Comparison of ENCODE assay signal across 27 cellular contexts in the genomic region with DNA sequence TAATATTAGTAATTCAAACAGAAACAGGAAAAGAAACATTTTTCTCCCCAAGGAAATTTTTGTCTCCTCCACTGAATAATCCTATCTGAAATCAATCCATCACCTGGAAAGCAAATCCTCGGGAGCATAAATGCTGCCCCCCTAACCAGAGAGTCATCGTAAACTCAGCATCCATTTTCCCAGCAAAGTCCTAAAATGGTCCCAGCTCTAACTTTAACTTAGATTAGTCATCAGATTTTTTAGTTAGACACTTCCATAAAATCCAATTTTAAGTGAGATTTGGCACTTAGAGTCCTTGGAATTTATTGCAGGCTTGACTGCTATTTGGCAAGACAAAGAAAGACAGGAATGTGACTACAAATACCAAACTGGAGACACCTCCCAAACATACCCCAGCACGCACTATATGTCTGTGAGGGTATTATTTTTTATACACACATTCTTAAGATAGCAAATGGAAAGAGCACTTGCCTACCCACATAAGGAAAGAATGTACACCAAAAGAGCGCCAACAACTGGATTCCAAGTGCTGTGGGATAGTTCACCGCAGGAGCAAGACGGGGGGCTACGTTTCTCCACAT. TPM values are rescaled to one million over a fixed set of nuclear protein-coding genes. Genes with fewer than 3 reads are reported as not detected.
DNase-seq lines count a peak whose midpoint lies in the region; ATAC-seq and TF ChIP-seq lines count a peak whose summit lies in the region.
"Had no signal": no experiment of that assay in that cellular context is flagged by ENCODE, and none has a peak within 500 bp of the region (broad histone marks: within the 10 kb centered on the region; RNA-seq: fewer than 3 reads in every experiment).

No MANE protein-coding gene starts in this region.

- H3K4me3 Mint-ChIP-seq in CD8-positive, alpha-beta T cell = no peak overlapping the region
- H3K4me3 Mint-ChIP-seq: activated naive CD4-positive, alpha-beta T cell treated with anti-CD3 and anti-CD28 coated beads, Interleukin-2, amount 10 ng/mL, durations not matched to agents 7 days and 5 days; H9 had no signal

- H3K9me3 Mint-ChIP-seq in CD8-positive, alpha-beta T cell = no peaks in the 10 kb centered on the region
- H3K9me3 Mint-ChIP-seq: activated naive CD4-positive, alpha-beta T cell treated with anti-CD3 and anti-CD28 coated beads, Interleukin-2, amount 10 ng/mL, durations not matched to agents 7 days and 5 days; H9 had no signal

- no peak for TF ChIP-seq EP300 in sigmoid colon (IDR thresholded peaks at IDR 0.05)

- H3K27me3 Mint-ChIP-seq in CD8-positive, alpha-beta T cell (ENCODE audit: low read depth) = no peaks in the 10 kb centered on the region
- H3K27me3 Mint-ChIP-seq: activated naive CD4-positive, alpha-beta T cell treated with anti-CD3 and anti-CD28 coated beads, Interleukin-2, amount 10 ng/mL, durations not matched to agents 7 days and 5 days had no signal

- WGBS in sigmoid colon, 2 donors = 85 to 93% methylated on average over 7 of the region's 7 CpGs

- H3K4me3 ChIP-seq in SJSA1 (no peak overlapping the region), sigmoid colon (no peak overlapping the region)
- no peak overlapping the region for H3K4me3 ChIP-seq in CD8-positive, alpha-beta T cell (ENCODE audit: low read depth, low read length)
- H3K4me3 ChIP-seq: cardiac muscle cell, skin epidermis, testis had no signal

- peaks cover 84% of the 10 kb centered on the region for H3K36me3 Mint-ChIP-seq in CD8-positive, alpha-beta T cell

- TF ChIP-seq POLR2A in sigmoid colon (IDR thresholded peaks at IDR 0.05) = no peak

- H3K27ac Mint-ChIP-seq in CD8-positive, alpha-beta T cell = no peak overlapping the region
- H3K27ac Mint-ChIP-seq: activated naive CD4-positive, alpha-beta T cell treated with anti-CD3 and anti-CD28 coated beads, Interleukin-2, amount 10 ng/mL, durations not matched to agents 7 days and 5 days; H9 had no signal

- intact Hi-C loops in sigmoid colon (cut with DNase I) = no loop called here
- intact Hi-C loops in CD8-positive, alpha-beta T cell (cut with DNase I, micrococcal nuclease) = no loop called here

- ATAC-seq in CD8-positive, alpha-beta T cell = no peak
- ATAC-seq: foreskin keratinocyte had no signal

- H3K36me3 ChIP-seq in SJSA1 (peaks cover 78% of the 10 kb centered on the region), sigmoid colon (peaks cover 7 to 73% (median 27%) of the 10 kb centered on the region in 4 donors)
- H3K36me3 ChIP-seq in CD8-positive, alpha-beta T cell (ENCODE audit: insufficient read depth, low read length) = peaks cover 30% of the 10 kb centered on the region

- POLR2A ChIA-PET in CD8-positive, alpha-beta T cell (lab: Charles Lee) = no interaction called here

- no peaks in the 10 kb centered on the region for H3K9me3 ChIP-seq in SJSA1 (replicated peaks)
- H3K9me3 ChIP-seq in sigmoid colon = no peaks in the 10 kb centered on the region
- no peaks in the 10 kb centered on the region for H3K9me3 ChIP-seq in CD8-positive, alpha-beta T cell (ENCODE audit: low read length)
- H3K9me3 ChIP-seq: testis had no signal

- H3K4me1 ChIP-seq in SJSA1 (replicated peaks) = peaks cover 21% of the 10 kb centered on the region
- peaks cover 0 to 28% (median 18%) of the 10 kb centered on the region in 4 donors for H3K4me1 ChIP-seq in sigmoid colon
- H3K4me1 ChIP-seq in CD8-positive, alpha-beta T cell (ENCODE audit: insufficient read depth, low read length) = no peaks in the 10 kb centered on the region
- H3K4me1 ChIP-seq: foreskin keratinocyte had no signal

- DNase-seq in AG08396 (ENCODE audit: low spot score) (peak; percentile 17), SJSA1 (ENCODE audit: low read depth in 1 of 2, low spot score in 2 of 2) (peak; percentile 47 to 67), fibroblast of peridontal ligament (ENCODE audit: extremely low read depth) (peak; percentile 18), sigmoid colon (no peak), NCI-H187 (lab: John Stamatoyannopoulos, UW) (no peak), ureter (ENCODE audit: low spot score) (no peak), NCI-H345 (lab: John Stamatoyannopoulos, UW) (no peak)
- no peak for DNase-seq in CD8-positive, alpha-beta T cell
- DNase-seq: ACHN; activated CD8-positive, alpha-beta memory T cell treated with anti-CD3 and anti-CD28 coated beads, Interleukin-2, amount 50 U/mL, for 48 hours; activated naive CD4-positive, alpha-beta T cell treated with anti-CD3 and anti-CD28 coated beads, Interleukin-2, amount 10 ng/mL, durations not matched to agents 7 days and 5 days; Calu3; effector memory CD4-positive, alpha-beta T cell; foreskin keratinocyte; H9; left colon; MM.1S; NCI-H1930; NCI-H526 treated with DMSO at 0.1 percent for 48 hours; nucleus accumbens; SIG-M5; stimulated activated CD4-positive, alpha-beta T cell treated with anti-CD3 and anti-CD28 coated beads, Interleukin-4, amount 100 ng/mL, for 4 hours; T-helper 9 cell; testis had no signal

- TF ChIP-seq CTCF in sigmoid colon (IDR thresholded peaks at IDR 0.05) = no peak
- no peak for TF ChIP-seq CTCF in CD8-positive, alpha-beta T cell (IDR thresholded peaks at IDR 0.05)

- CTCF ChIA-PET in CD8-positive, alpha-beta T cell (lab: Charles Lee) = interaction anchor here (2.9 kb wide), 1 partner anchor 35 kb away, joined by 11 read pairs; no protein-coding TSS in a partner anchor

- H3K27me3 ChIP-seq in SJSA1 (replicated peaks) = no peaks in the 10 kb centered on the region
- H3K27me3 ChIP-seq in sigmoid colon = no peaks in the 10 kb centered on the region
- H3K27me3 ChIP-seq in CD8-positive, alpha-beta T cell (ENCODE audit: insufficient read depth, low read length) = no peaks in the 10 kb centered on the region
- H3K27me3 ChIP-seq: cardiac muscle cell, foreskin keratinocyte, testis had no signal

- H3K27ac ChIP-seq in SJSA1 (peak overlapping the region; percentile 78), sigmoid colon (peak overlapping the region; percentile 10 to 68 (median 55))
- H3K27ac ChIP-seq in CD8-positive, alpha-beta T cell (ENCODE audit: low read depth, low read length) = no peak overlapping the region
- H3K27ac ChIP-seq: cardiac muscle cell, foreskin keratinocyte, skin epidermis, testis had no signal

- H3K4me1 Mint-ChIP-seq in CD8-positive, alpha-beta T cell (ENCODE audit: low read depth) = no peaks in the 10 kb centered on the region
- H3K4me1 Mint-ChIP-seq: activated naive CD4-positive, alpha-beta T cell treated with anti-CD3 and anti-CD28 coated beads, Interleukin-2, amount 10 ng/mL, durations not matched to agents 7 days and 5 days; H9 had no signal

RNA-seq across cellular contexts. Expression of gene SCO1, which starts 15.4 kb away (rescaled TPM):
- total RNA-seq in SJSA1 (2014; rRNA removed; shearing (Covaris generic)) = 23.5 and 27.1 TPM in 2 replicates
- total RNA-seq in sigmoid colon = 10 to 100 TPM; 12.2 to 22.1 (median 17.9) TPM
- polyA plus RNA-seq in sigmoid colon = 10 to 100 TPM; 24.0 to 37.5 (median 26.7) TPM
- total RNA-seq in ureter = 35.9 TPM
- 10 to 100 TPM; 14.2 to 17.1 TPM for total RNA-seq in CD8-positive, alpha-beta T cell

RNA-seq across cellular contexts. Expression of gene ADPRM, which starts 15.4 kb away (rescaled TPM):
- 6.1 and 9.5 TPM in 2 replicates for total RNA-seq in SJSA1 (2014; rRNA removed; shearing (Covaris generic))
- total RNA-seq in sigmoid colon (10 to 100 TPM in 3 of 4 donors, 1 to 10 TPM in 1; 7.6 to 16.6 (median 15.3) TPM), ureter (12.8 TPM)
- polyA plus RNA-seq in sigmoid colon = 10 to 100 TPM in 2 of 3 donors, 1 to 10 TPM in 1; 7.4 to 11.4 (median 10.7) TPM
- 10 to 100 TPM; 24.9 to 25.7 TPM for total RNA-seq in CD8-positive, alpha-beta T cell

RNA-seq across cellular contexts. Expression of gene MYH3, which starts 24.8 kb away (rescaled TPM):
- 0.13 and 0.66 TPM in 2 replicates for total RNA-seq in SJSA1 (2014; rRNA removed; shearing (Covaris generic))
- 100 to 1,000 TPM in 1 of 4 donors, 1 to 10 TPM in 2, under 1 TPM in 1; 0.82 to 108 (median 2.0) TPM for total RNA-seq in sigmoid colon
- 1 to 10 TPM in 2 of 3 donors, under 1 TPM in 1; 0.23 to 2.9 (median 1.2) TPM for polyA plus RNA-seq in sigmoid colon
- 6.2 TPM for total RNA-seq in ureter
- 1 to 10 TPM; 2.5 to 3.2 TPM for total RNA-seq in CD8-positive, alpha-beta T cell

RNA-seq across cellular contexts. Expression of gene TMEM220, which starts 47.9 kb away (rescaled TPM):
- 1.4 and 2.8 TPM in 2 replicates for total RNA-seq in SJSA1 (2014; rRNA removed; shearing (Covaris generic))
- total RNA-seq in sigmoid colon (10 to 100 TPM in 2 of 4 donors, 1 to 10 TPM in 2; 9.1 to 16.8 (median 12.2) TPM), ureter (17.6 TPM)
- polyA plus RNA-seq in sigmoid colon = 10 to 100 TPM in 2 of 3 donors, 1 to 10 TPM in 1; 8.3 to 22.7 (median 13.2) TPM
- 1 to 10 TPM; 3.5 TPM for total RNA-seq in CD8-positive, alpha-beta T cell
- total RNA-seq: Calu3, OCI-LY7 had no signal

Comparison
In these comparisons a context has a peak if more than half of its experiments do, and no peak if none do; other contexts are left out.
1. DNase-seq: peak in AG08396 (single experiment), SJSA1 (2 of 2) and fibroblast of peridontal ligament (single experiment); none in sigmoid colon (single experiment), NCI-H187 (0 of 2), ureter (single experiment), NCI-H345 (single experiment) and CD8-positive, alpha-beta T cell (0 of 7).